Comparison of ENCODE assay signal across 8 cellular contexts in genomic region chr15:90320062-90320884, GRCh38. TPM values are rescaled to one million over a fixed set of nuclear protein-coding genes. Genes with fewer than 3 reads are reported as not detected.
DNase-seq lines count a peak whose midpoint lies in the region; ATAC-seq and TF ChIP-seq lines count a peak whose summit lies in the region.

No MANE protein-coding gene starts in this region.

- CTCF ChIA-PET in RWPE1 (lab: Yijun Ruan, JAX): interaction anchor here (0.6 to 2.5 kb wide), 37 partner anchors 9 to 573 kb away, joined by 3 to 16 read pairs (median 5); partner anchors contain the start of gene ZNF774

- no peaks in the 10 kb centered on the region for H3F3A ChIP-seq in neural cell (ENCODE audit: insufficient read depth, low read length, poor library complexity, severe bottlenecking)

- H3K27me3 Mint-ChIP-seq in activated T-helper 1 cell treated with anti-CD3 and anti-CD28 coated beads, Interleukin-12 subunit alpha, Interleukin-12 subunit beta, Interleukin-2, Interleukin-4 antibody, amounts not matched to agents 30 ng/mL and 10 ng/mL and 1 ng/mL, durations not matched to agents 14 hours and 24 hours and 36 hours (ENCODE audit: insufficient read depth): peaks cover 2% of the 10 kb centered on the region
- no peaks in the 10 kb centered on the region for H3K27me3 Mint-ChIP-seq in stimulated activated naive CD8-positive, alpha-beta T cell treated with anti-CD3 and anti-CD28 coated beads, Interleukin-15, amount 100 ng/mL, for 72 hours

- no peak overlapping the region for H3K9ac ChIP-seq in neural cell (ENCODE audit: low read length)

- TF ChIP-seq RAD21 in neural cell (conservative IDR thresholded peaks at IDR 0.05): peak; percentile 96

- H3K79me2 ChIP-seq in neural cell (replicated peaks; ENCODE audit: insufficient read depth, low read length): no peaks in the 10 kb centered on the region

- H3K4me1 Mint-ChIP-seq in activated T-helper 1 cell treated with anti-CD3 and anti-CD28 coated beads, Interleukin-12 subunit alpha, Interleukin-12 subunit beta, Interleukin-2, Interleukin-4 antibody, amounts not matched to agents 30 ng/mL and 10 ng/mL and 1 ng/mL, durations not matched to agents 14 hours and 24 hours and 36 hours (ENCODE audit: low read depth): peaks cover 9% of the 10 kb centered on the region
- peaks cover 9% of the 10 kb centered on the region for H3K4me1 Mint-ChIP-seq in stimulated activated naive CD8-positive, alpha-beta T cell treated with anti-CD3 and anti-CD28 coated beads, Interleukin-15, amount 100 ng/mL, for 72 hours

- TF ChIP-seq CTCF in RWPE1 (conservative IDR thresholded peaks at IDR 0.05; ENCODE audit: low read depth): peak; percentile 99
- peak; percentile 100 for TF ChIP-seq CTCF in fibroblast of villous mesenchyme (IDR thresholded peaks at IDR 0.05; ENCODE audit: insufficient read depth, low read depth, low read length)
- TF ChIP-seq CTCF in neural cell (IDR thresholded peaks at IDR 0.05; ENCODE audit: poor library complexity, severe bottlenecking): peak; percentile 98

- H3K9me3 ChIP-seq in neural cell (ENCODE audit: low read length): no peaks in the 10 kb centered on the region

- no peaks in the 10 kb centered on the region for H3K27me3 ChIP-seq in neural cell (ENCODE audit: insufficient read depth, low read depth, low read length)

- peak overlapping the region; percentile 71 for H3K27ac ChIP-seq in RWPE1
- no peak overlapping the region for H3K27ac ChIP-seq in neural cell (ENCODE audit: low read length)

- H3K36me3 Mint-ChIP-seq in activated T-helper 1 cell treated with anti-CD3 and anti-CD28 coated beads, Interleukin-12 subunit alpha, Interleukin-12 subunit beta, Interleukin-2, Interleukin-4 antibody, amounts not matched to agents 30 ng/mL and 10 ng/mL and 1 ng/mL, durations not matched to agents 14 hours and 24 hours and 36 hours (ENCODE audit: low read depth): no peaks in the 10 kb centered on the region

- H3K36me3 ChIP-seq in neural cell (ENCODE audit: insufficient read depth, low read length): no peaks in the 10 kb centered on the region

- H2AFZ ChIP-seq in neural cell (ENCODE audit: low read depth, low read length): no peak overlapping the region

- no peaks in the 10 kb centered on the region for H3K9me3 Mint-ChIP-seq in activated T-helper 1 cell treated with anti-CD3 and anti-CD28 coated beads, Interleukin-12 subunit alpha, Interleukin-12 subunit beta, Interleukin-2, Interleukin-4 antibody, amounts not matched to agents 30 ng/mL and 10 ng/mL and 1 ng/mL, durations not matched to agents 14 hours and 24 hours and 36 hours
- H3K9me3 Mint-ChIP-seq in stimulated activated naive CD8-positive, alpha-beta T cell treated with anti-CD3 and anti-CD28 coated beads, Interleukin-15, amount 100 ng/mL, for 72 hours: no peaks in the 10 kb centered on the region

- ATAC-seq in GM21576 (IDR thresholded peaks at IDR 0.05; ENCODE audit: unreplicated experiment): peak; percentile 78
- peak; percentile 99 for ATAC-seq in stimulated activated naive CD8-positive, alpha-beta T cell treated with anti-CD3 and anti-CD28 coated beads, Interleukin-15, amount 100 ng/mL, for 72 hours

- no peaks in the 10 kb centered on the region for H4K20me1 ChIP-seq in neural cell (ENCODE audit: insufficient read depth)

- POLR2A ChIA-PET in RWPE1 (lab: Yijun Ruan, JAX; ENCODE audit: low non-redundant PET): interaction anchor here (0.6 kb wide), 1 partner anchor 9 kb away, joined by 4 read pairs; no protein-coding TSS in a partner anchor

- no peak for TF ChIP-seq EP300 in neural cell (conservative IDR thresholded peaks at IDR 0.05; ENCODE audit: poor library complexity, severe bottlenecking)

- intact Hi-C loops in activated T-helper 1 cell treated with anti-CD3 and anti-CD28 coated beads, Interleukin-12 subunit alpha, Interleukin-12 subunit beta, Interleukin-2, Interleukin-4 antibody, amounts not matched to agents 30 ng/mL and 10 ng/mL and 1 ng/mL, durations not matched to agents 14 hours and 24 hours and 36 hours (cut with micrococcal nuclease): loop anchor here (1.0 to 5.0 kb wide), 7 partner anchors 32 to 373 kb away; partner anchors contain the start of gene ZNF774

- H3K4me3 ChIP-seq in fibroblast of villous mesenchyme (ENCODE audit: low read depth, low read length) (no peak overlapping the region), neural cell (ENCODE audit: low read length) (no peak overlapping the region)

- H3K4me3 Mint-ChIP-seq in activated T-helper 1 cell treated with anti-CD3 and anti-CD28 coated beads, Interleukin-12 subunit alpha, Interleukin-12 subunit beta, Interleukin-2, Interleukin-4 antibody, amounts not matched to agents 30 ng/mL and 10 ng/mL and 1 ng/mL, durations not matched to agents 14 hours and 24 hours and 36 hours: no peak overlapping the region
- H3K4me3 Mint-ChIP-seq in stimulated activated naive CD8-positive, alpha-beta T cell treated with anti-CD3 and anti-CD28 coated beads, Interleukin-15, amount 100 ng/mL, for 72 hours: peak overlapping the region; percentile 39 to 60

- H3K9me2 ChIP-seq in neural cell (ENCODE audit: insufficient read depth, low read length): no peaks in the 10 kb centered on the region

- DNase-seq in COLO668 (lab: John Stamatoyannopoulos, UW; ENCODE audit: unreplicated experiment) (peak; percentile 61), M059J (ENCODE audit: low read depth) (peak; percentile 90), RWPE1 (ENCODE audit: low spot score) (peak; percentile 92), fibroblast of villous mesenchyme (ENCODE audit: low read depth) (peak; percentile 88)
- peak; percentile 60 for DNase-seq in activated T-helper 1 cell treated with anti-CD3 and anti-CD28 coated beads, Interleukin-12 subunit alpha, Interleukin-12 subunit beta, Interleukin-2, Interleukin-4 antibody, amounts not matched to agents 30 ng/mL and 10 ng/mL and 1 ng/mL, durations not matched to agents 14 hours and 24 hours and 36 hours (ENCODE audit: low spot score)
- peak; percentile 69 to 72 for DNase-seq in stimulated activated naive CD8-positive, alpha-beta T cell treated with anti-CD3 and anti-CD28 coated beads, Interleukin-15, amount 100 ng/mL, for 72 hours

- no peak overlapping the region for H3K27ac Mint-ChIP-seq in activated T-helper 1 cell treated with anti-CD3 and anti-CD28 coated beads, Interleukin-12 subunit alpha, Interleukin-12 subunit beta, Interleukin-2, Interleukin-4 antibody, amounts not matched to agents 30 ng/mL and 10 ng/mL and 1 ng/mL, durations not matched to agents 14 hours and 24 hours and 36 hours
- peak overlapping the region in 1 of 2 donors; percentile 34 for H3K27ac Mint-ChIP-seq in stimulated activated naive CD8-positive, alpha-beta T cell treated with anti-CD3 and anti-CD28 coated beads, Interleukin-15, amount 100 ng/mL, for 72 hours

- no peak overlapping the region for H3K4me2 ChIP-seq in neural cell (ENCODE audit: low read length)

TF ChIP-seq in neural cell, 6 proteins besides CTCF, POLR2A, EP300 and RAD21:
- TF ChIP-seq SMC3 (conservative IDR thresholded peaks at IDR 0.05; ENCODE audit: poor library complexity) (peak; percentile 97), MXI1 (conservative IDR thresholded peaks at IDR 0.05; ENCODE audit: poor library complexity, severe bottlenecking) (no peak)
- TF ChIP-seq, protein P1, sequence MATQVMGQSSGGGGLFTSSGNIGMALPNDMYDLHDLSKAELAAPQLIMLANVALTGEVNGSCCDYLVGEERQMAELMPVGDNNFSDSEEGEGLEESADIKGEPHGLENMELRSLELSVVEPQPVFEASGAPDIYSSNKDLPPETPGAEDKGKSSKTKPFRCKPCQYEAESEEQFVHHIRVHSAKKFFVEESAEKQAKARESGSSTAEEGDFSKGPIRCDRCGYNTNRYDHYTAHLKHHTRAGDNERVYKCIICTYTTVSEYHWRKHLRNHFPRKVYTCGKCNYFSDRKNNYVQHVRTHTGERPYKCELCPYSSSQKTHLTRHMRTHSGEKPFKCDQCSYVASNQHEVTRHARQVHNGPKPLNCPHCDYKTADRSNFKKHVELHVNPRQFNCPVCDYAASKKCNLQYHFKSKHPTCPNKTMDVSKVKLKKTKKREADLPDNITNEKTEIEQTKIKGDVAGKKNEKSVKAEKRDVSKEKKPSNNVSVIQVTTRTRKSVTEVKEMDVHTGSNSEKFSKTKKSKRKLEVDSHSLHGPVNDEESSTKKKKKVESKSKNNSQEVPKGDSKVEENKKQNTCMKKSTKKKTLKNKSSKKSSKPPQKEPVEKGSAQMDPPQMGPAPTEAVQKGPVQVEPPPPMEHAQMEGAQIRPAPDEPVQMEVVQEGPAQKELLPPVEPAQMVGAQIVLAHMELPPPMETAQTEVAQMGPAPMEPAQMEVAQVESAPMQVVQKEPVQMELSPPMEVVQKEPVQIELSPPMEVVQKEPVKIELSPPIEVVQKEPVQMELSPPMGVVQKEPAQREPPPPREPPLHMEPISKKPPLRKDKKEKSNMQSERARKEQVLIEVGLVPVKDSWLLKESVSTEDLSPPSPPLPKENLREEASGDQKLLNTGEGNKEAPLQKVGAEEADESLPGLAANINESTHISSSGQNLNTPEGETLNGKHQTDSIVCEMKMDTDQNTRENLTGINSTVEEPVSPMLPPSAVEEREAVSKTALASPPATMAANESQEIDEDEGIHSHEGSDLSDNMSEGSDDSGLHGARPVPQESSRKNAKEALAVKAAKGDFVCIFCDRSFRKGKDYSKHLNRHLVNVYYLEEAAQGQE (IDR thresholded peaks at IDR 0.05; ENCODE audit: borderline replicate concordance): no peak
TF ChIP-seq in neural cell: peak in this region for 1.

RNA-seq across cellular contexts. Expression of gene ZNF774, which starts 31.8 kb away (rescaled TPM):
- total RNA-seq in M059J (2014; rRNA removed; shearing (Covaris generic)): 1.6 and 1.7 TPM in 2 replicates
- total RNA-seq in activated T-helper 1 cell treated with anti-CD3 and anti-CD28 coated beads, Interleukin-12 subunit alpha, Interleukin-12 subunit beta, Interleukin-2, Interleukin-4 antibody, amounts not matched to agents 30 ng/mL and 10 ng/mL and 1 ng/mL, durations not matched to agents 14 hours and 24 hours and 36 hours: 1.6 and 2.1 TPM in 2 replicates
- total RNA-seq in fibroblast of villous mesenchyme: 1.6 and 1.7 TPM in 2 replicates
- 6.8 and 7.0 TPM in 2 replicates for polyA plus RNA-seq in neural cell
- polyA minus RNA-seq in neural cell: 9.5 and 28.0 TPM in 2 replicates

RNA-seq across cellular contexts. Expression of gene NGRN, which starts 54.8 kb away (rescaled TPM):
- total RNA-seq in M059J (2014; rRNA removed; shearing (Covaris generic)): 101 and 125 TPM in 2 replicates
- 39.0 and 39.9 TPM in 2 replicates for total RNA-seq in activated T-helper 1 cell treated with anti-CD3 and anti-CD28 coated beads, Interleukin-12 subunit alpha, Interleukin-12 subunit beta, Interleukin-2, Interleukin-4 antibody, amounts not matched to agents 30 ng/mL and 10 ng/mL and 1 ng/mL, durations not matched to agents 14 hours and 24 hours and 36 hours
- 72.2 and 88.9 TPM in 2 replicates for total RNA-seq in fibroblast of villous mesenchyme
- polyA plus RNA-seq in neural cell: 466 and 494 TPM in 2 replicates
- 264 and 274 TPM in 2 replicates for polyA minus RNA-seq in neural cell
